9 cellular contexts compared by ENCODE assay signal in the genomic region with DNA sequence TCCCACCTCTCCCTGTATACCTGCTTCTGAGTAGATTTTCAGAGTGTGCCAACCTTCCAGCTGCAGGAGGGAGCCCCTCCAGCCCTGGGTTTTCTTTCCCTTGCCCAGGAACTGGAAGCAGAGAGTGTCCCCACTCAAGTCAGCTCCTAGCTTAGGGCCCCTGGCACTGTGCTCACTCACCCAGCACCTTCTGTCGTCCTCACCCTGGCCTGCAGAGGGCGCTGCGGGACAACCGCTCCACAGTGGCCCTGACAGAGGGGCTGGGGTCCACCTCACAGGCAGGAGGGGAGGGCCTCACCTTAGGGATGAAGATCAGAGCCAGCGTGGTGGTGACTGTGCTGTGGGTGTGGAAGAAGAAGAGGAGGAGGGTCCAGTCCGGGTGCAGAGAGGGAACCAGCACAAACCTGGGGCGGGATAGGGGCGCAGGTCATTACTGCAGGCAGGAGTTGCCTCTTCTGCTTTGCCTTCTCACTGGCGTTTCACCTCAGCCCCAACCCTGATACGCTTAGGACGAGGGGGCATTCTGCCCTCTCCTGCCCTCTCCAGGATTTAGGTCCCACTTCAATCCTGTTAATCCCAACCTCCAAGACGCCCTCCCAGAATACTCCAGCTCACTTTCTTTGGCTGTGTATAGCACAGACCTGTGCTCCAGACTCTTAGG. TPM values are rescaled to one million over a fixed set of nuclear protein-coding genes. Genes with fewer than 3 reads are reported as not detected.
A peak's percentile ranks its signal among the peaks of the same experiment; 100 is the strongest.
DNase-seq lines count a peak whose midpoint lies in the region; ATAC-seq and TF ChIP-seq lines count a peak whose summit lies in the region.
"Had no signal": no experiment of that assay in that cellular context is flagged by ENCODE, and none has a peak within 500 bp of the region (broad histone marks: within the 10 kb centered on the region; RNA-seq: fewer than 3 reads in every experiment).

No MANE protein-coding gene starts in this region.

- peaks cover 12% of the 10 kb centered on the region for H3K27me3 Mint-ChIP-seq in GM23338 (ENCODE audit: insufficient read depth, low read depth, poor library complexity)

- intact Hi-C loops in colonic mucosa (cut with DNase I), result no loop called here

- no peaks in the 10 kb centered on the region; the same call in 2 of the 3 replicates for H3K36me3 Mint-ChIP-seq in GM23338 (ENCODE audit: low read depth)

- H3K9me3 ChIP-seq in colonic mucosa, result no peaks in the 10 kb centered on the region
- H3K9me3 ChIP-seq in neutrophil, result no peaks in the 10 kb centered on the region

- peaks cover 34% of the 10 kb centered on the region for H3K4me1 Mint-ChIP-seq in GM23338

- peak; percentile 93 for ATAC-seq in GM23338
- ATAC-seq in GM19328 (IDR thresholded peaks at IDR 0.05; ENCODE audit: unreplicated experiment), result no peak

- no peak overlapping the region for H3K9ac ChIP-seq in colonic mucosa (ENCODE audit: low read depth in 2 of 2, low read length in 2 of 2)

- 0 out of 2 replicates have a peak overlapping the region, but pooled peaks have one; percentile 72 for H2AFZ ChIP-seq in GM23338

- peak; percentile 91 for DNase-seq in GM23338 (ENCODE audit: low spot score)
- DNase-seq in T follicular helper cell (ENCODE audit: low read depth), result peak; percentile 14
- DNase-seq in colonic mucosa, result peak; percentile 46
- DNase-seq in SW480 (ENCODE audit: low spot score), result no peak
- no peak for DNase-seq in inferior parietal cortex (ENCODE audit: extremely low spot score)

- no peaks in the 10 kb centered on the region for H3K4me1 ChIP-seq in GM23338 (ENCODE audit: insufficient read depth)
- H3K4me1 ChIP-seq in colonic mucosa, result no peaks in the 10 kb centered on the region
- no peaks in the 10 kb centered on the region for H3K4me1 ChIP-seq in neutrophil (ENCODE audit: control insufficient read depth in 1 of 2, insufficient read depth in 1 of 2, low read depth in 1 of 2, low read length in 1 of 2)

- H3K9me3 Mint-ChIP-seq in GM23338, result no peaks in the 10 kb centered on the region

- H3K27ac Mint-ChIP-seq in GM23338, result 0 out of 2 replicates have a peak overlapping the region, but pooled peaks have one; percentile 25

- H3K27me3 ChIP-seq in GM23338 (ENCODE audit: insufficient read depth) (no peaks in the 10 kb centered on the region), colonic mucosa (no peaks in the 10 kb centered on the region), neutrophil (no peaks in the 10 kb centered on the region)

- H3K36me3 ChIP-seq in GM23338 (ENCODE audit: insufficient read depth) (no peaks in the 10 kb centered on the region), colonic mucosa (no peaks in the 10 kb centered on the region), neutrophil (no peaks in the 10 kb centered on the region)

- H3K27ac ChIP-seq in C4-2B (no peak overlapping the region), GM23338 (ENCODE audit: low read depth) (no peak overlapping the region; the same call in 1 of the 2 replicates), colonic mucosa (no peak overlapping the region), neutrophil (no peak overlapping the region)

- TF ChIP-seq CTCF in C4-2B (conservative IDR thresholded peaks at IDR 0.05) (peak; percentile 89), GM23338 (conservative IDR thresholded peaks at IDR 0.05; ENCODE audit: low read depth in 2 of 2) (peak; percentile 99), colonic mucosa (IDR thresholded peaks at IDR 0.05) (peak; percentile 37), neutrophil (IDR thresholded peaks at IDR 0.05) (peak; percentile 56)

- H3K9me2 ChIP-seq in GM23338 (ENCODE audit: insufficient read depth), result no peaks in the 10 kb centered on the region

- H3F3A ChIP-seq in GM23338 (replicated peaks; ENCODE audit: low read depth), result no peaks in the 10 kb centered on the region

- no peak overlapping the region for H3K4me2 ChIP-seq in GM23338

- H3K79me2 ChIP-seq in GM23338 (replicated peaks; ENCODE audit: insufficient read depth), result no peaks in the 10 kb centered on the region

- no peaks in the 10 kb centered on the region for H4K20me1 ChIP-seq in GM23338 (replicated peaks; ENCODE audit: insufficient read depth)

- no peak overlapping the region for H3K4me3 Mint-ChIP-seq in GM23338

- H3K4me3 ChIP-seq in GM23338 (no peak overlapping the region), colonic mucosa (no peak overlapping the region), neutrophil (ENCODE audit: low read depth in 1 of 2, low read length in 1 of 2) (no peak overlapping the region)

TF ChIP-seq in GM23338, 12 proteins besides CTCF, POLR2A, EP300 and RAD21:
- TF ChIP-seq EZH2 (IDR thresholded peaks at IDR 0.05; ENCODE audit: low read depth, unreplicated experiment) (no peak), CREB1 (CRISPR knock-in tag; IDR thresholded peaks at IDR 0.05; ENCODE audit: low read depth) (peak; percentile 9; the same call in 1 of the 2 replicates)

RNA-seq across cellular contexts. Expression of a gene that starts 10.0 kb away (rescaled TPM):
- 0.03 and 0.04 TPM in 2 replicates for total RNA-seq in GM23338 (2014; rRNA removed; shearing (Covaris generic))
- polyA plus RNA-seq in GM23338 (2016; fragmentation: Nextera tagmentation; extraction: Ambion mirVana), result 0.03 TPM in 2 replicates
- total RNA-seq in colonic mucosa, result under 1 TPM; 0.03 to 0.12 TPM
- total RNA-seq: glomerular endothelial cell had no signal

RNA-seq across cellular contexts. Expression of a gene that starts 17.9 kb away (rescaled TPM):
- total RNA-seq in GM23338 (2014; rRNA removed; shearing (Covaris generic)), result 26.1 and 29.2 TPM in 2 replicates
- 5.0 and 5.1 TPM in 2 replicates for polyA plus RNA-seq in GM23338 (2016; fragmentation: Nextera tagmentation; extraction: Ambion mirVana)
- 10 to 100 TPM; 11.4 to 15.3 TPM for total RNA-seq in colonic mucosa

RNA-seq across cellular contexts. Expression of a gene that starts 36.8 kb away (rescaled TPM):
- 63.9 and 65.7 TPM in 2 replicates for total RNA-seq in GM23338 (2014; rRNA removed; shearing (Covaris generic))
- 42.6 and 43.5 TPM in 2 replicates for polyA plus RNA-seq in GM23338 (2016; fragmentation: Nextera tagmentation; extraction: Ambion mirVana)
- total RNA-seq in colonic mucosa, result 10 to 100 TPM; 34.1 to 42.4 TPM

Comparison
In these comparisons a context has a peak if more than half of its experiments do, and no peak if none do; other contexts are left out.
1. CTCF ChIP-seq: peak in every context shown above with its lines; median percentile 99 in GM23338; 89 in C4-2B; 56 in neutrophil; 37 in colonic mucosa.
2. DNase-seq: peak in GM23338 (single experiment), T follicular helper cell (single experiment) and colonic mucosa (single experiment); none in SW480 (single experiment) and inferior parietal cortex (single experiment).